20 cellular contexts compared by ENCODE assay signal in the genomic region with DNA sequence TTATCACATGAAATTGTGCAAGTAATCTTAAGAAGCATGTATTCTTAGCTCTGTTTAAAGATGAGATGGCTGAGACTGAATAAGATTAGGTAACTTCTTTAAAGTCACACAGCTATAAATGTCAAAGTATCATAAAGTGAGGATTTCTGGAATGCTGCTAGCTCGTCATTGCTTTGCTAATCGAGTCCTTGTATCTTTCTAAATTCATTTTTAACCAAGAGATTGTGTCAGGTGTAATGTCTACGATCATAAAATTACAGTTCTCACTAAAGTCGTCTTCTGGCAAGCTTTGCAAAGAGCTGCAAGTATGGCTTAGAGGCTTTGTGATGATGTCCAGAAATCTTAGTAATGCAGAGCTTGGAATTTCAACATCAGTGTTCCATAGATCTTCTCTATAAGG.
"Had no signal": no experiment of that assay in that cellular context is flagged by ENCODE, and none has a peak within 500 bp of the region (broad histone marks: within the 10 kb centered on the region; RNA-seq: fewer than 3 reads in every experiment).

No MANE protein-coding gene starts in this region.

- H3K9me3 ChIP-seq: esophagus muscularis mucosa, mucosa of descending colon, neutrophil, tibial artery, upper lobe of left lung, uterus had no signal

- H3K27me3 ChIP-seq: esophagus muscularis mucosa, neutrophil, tibial artery, upper lobe of left lung, uterus had no signal

- H3K36me3 ChIP-seq: esophagus muscularis mucosa, neutrophil, tibial artery, upper lobe of left lung, uterus had no signal

- DNase-seq: effector memory CD8-positive, alpha-beta T cell; foreskin fibroblast; kidney; left cardiac atrium; left ventricle myocardium superior; mesendoderm; mucosa of descending colon; naive thymus-derived CD8-positive, alpha-beta T cell; posterior cingulate gyrus; stimulated activated CD4-positive, alpha-beta T cell treated with anti-CD3 and anti-CD28 coated beads, Interleukin-2, amount 100 ng/mL, for 48 hours; stimulated activated CD8-positive, alpha-beta memory T cell treated with anti-CD3 and anti-CD28 coated beads, Interleukin-4, amount 100 ng/mL, for 48 hours; stimulated activated naive CD8-positive, alpha-beta T cell treated with anti-CD3 and anti-CD28 coated beads, Interleukin-15, Interleukin-2, amounts not matched to agents 100 U/mL and 50 U/mL, for 24 hours; tibial artery; upper lobe of left lung; uterus had no signal

- H3K4me3 ChIP-seq: esophagus muscularis mucosa, lung, mucosa of descending colon, skin epidermis, tibial artery, upper lobe of left lung, uterus had no signal

- H3K27ac ChIP-seq: epithelial cell of prostate, esophagus muscularis mucosa, neutrophil, skin epidermis, tibial artery, upper lobe of left lung, uterus had no signal

- H3K4me1 ChIP-seq: tibial artery, uterus had no signal
